9 cellular contexts compared by ENCODE assay signal in the genomic region with DNA sequence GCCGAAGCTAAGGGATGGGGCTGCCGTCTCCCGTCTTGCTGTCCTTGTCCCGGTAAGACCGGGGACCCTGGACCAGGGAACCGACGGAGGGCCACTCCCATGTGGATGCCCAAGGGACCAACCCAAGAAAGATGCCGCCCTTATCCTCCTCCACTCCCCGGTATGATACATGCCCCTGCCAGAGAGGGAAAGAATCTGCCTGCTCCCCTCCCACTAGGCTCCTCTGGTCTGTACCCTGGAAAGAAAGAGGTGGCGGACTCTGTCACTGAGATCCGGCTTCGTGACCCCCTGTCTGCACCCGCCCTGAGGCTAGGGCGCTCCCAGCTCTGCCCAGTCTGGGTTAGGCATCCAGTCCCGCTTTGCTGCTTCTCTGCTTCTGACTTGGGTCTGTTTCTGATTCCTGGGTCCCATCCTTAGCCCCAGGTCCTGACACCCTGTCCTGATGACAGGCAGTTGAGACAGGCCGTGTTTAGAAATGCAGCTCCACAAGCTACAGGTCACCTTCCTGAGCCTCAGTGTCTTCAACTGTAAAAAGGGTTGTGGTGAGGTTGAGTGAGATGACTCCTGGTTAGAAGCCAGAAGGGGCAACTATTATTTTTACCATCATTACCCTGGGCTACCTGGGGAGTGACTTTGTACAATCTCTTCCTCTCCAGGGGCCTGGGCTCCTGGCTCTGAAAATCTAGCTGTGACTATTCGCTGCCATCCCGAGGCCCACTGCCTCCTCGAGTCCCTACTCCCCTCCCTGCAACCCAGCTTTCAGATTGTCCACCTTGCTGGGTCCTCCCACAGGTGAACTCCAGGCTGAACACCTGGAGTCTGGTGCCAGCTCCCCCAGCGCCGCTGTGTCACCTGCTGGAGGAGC. TPM values are rescaled to one million over a fixed set of nuclear protein-coding genes. Genes with fewer than 3 reads are reported as not detected.
DNase-seq lines count a peak whose midpoint lies in the region; ATAC-seq and TF ChIP-seq lines count a peak whose summit lies in the region.
"Had no signal": no experiment of that assay in that cellular context is flagged by ENCODE, and none has a peak within 500 bp of the region (broad histone marks: within the 10 kb centered on the region; RNA-seq: fewer than 3 reads in every experiment).

No MANE protein-coding gene starts in this region.

- no peaks in the 10 kb centered on the region for H3K27me3 ChIP-seq in BLaER1

- H3K9me3 ChIP-seq in BLaER1: peaks cover 4% of the 10 kb centered on the region; the same call in 1 of the 2 replicates

- H3K4me3 Mint-ChIP-seq in activated T-helper 17 cell treated with anti-CD3 and anti-CD28 coated beads, Interleukin-2, amount 50 U/mL, for 72 hours: peak overlapping the region; percentile 86
- peak overlapping the region; percentile 74 to 92 (median 89) for H3K4me3 Mint-ChIP-seq in immature natural killer cell

- peak overlapping the region; percentile 75 for H3K4me3 ChIP-seq in BLaER1
- peak overlapping the region; percentile 56 for H3K4me3 ChIP-seq in HFF-Myc (replicated peaks; ENCODE audit: low read depth, low read length)

- no peaks in the 10 kb centered on the region for H3K36me3 ChIP-seq in BLaER1

- H3K27me3 Mint-ChIP-seq in activated T-helper 17 cell treated with anti-CD3 and anti-CD28 coated beads, Interleukin-2, amount 50 U/mL, for 72 hours: no peaks in the 10 kb centered on the region
- H3K27me3 Mint-ChIP-seq in immature natural killer cell (ENCODE audit: low read depth in 3 of 3): peaks cover 5 to 12% (median 11%) of the 10 kb centered on the region in 3 donors

- no peak overlapping the region; the same call in 1 of the 2 replicates for H3K27ac ChIP-seq in BLaER1
- peak overlapping the region; percentile 100 for H3K27ac ChIP-seq in substantia nigra (ENCODE audit: low read depth, low read length, poor library complexity, severe bottlenecking)

- peaks cover 5% of the 10 kb centered on the region for H3K36me3 Mint-ChIP-seq in activated T-helper 17 cell treated with anti-CD3 and anti-CD28 coated beads, Interleukin-2, amount 50 U/mL, for 72 hours (ENCODE audit: low read depth)
- H3K36me3 Mint-ChIP-seq in immature natural killer cell: no peaks in the 10 kb centered on the region

- DNase-seq in HFF-Myc (ENCODE audit: extremely low read depth, low read depth) (no peak), immature natural killer cell (no peak), substantia nigra (lab: John Stamatoyannopoulos, UW) (peak in 19 of 49 donors; percentile 58 to 88 (median 82)), SIG-M5 treated with dmso at 0.1 percent for 504 hours (lab: John Stamatoyannopoulos, UW; ENCODE audit: unreplicated experiment) (no peak), NCI-H1105 (lab: John Stamatoyannopoulos, UW) (no peak)

- peaks cover 64% of the 10 kb centered on the region for H3K4me1 ChIP-seq in BLaER1

- no peak for TF ChIP-seq CTCF in HFF-Myc (IDR thresholded peaks at IDR 0.05; ENCODE audit: low read depth, low read length, missing control alignments)

- H3K4me2 ChIP-seq in BLaER1: peak overlapping the region; percentile 96

- peaks cover 10% of the 10 kb centered on the region for H3K4me1 Mint-ChIP-seq in activated T-helper 17 cell treated with anti-CD3 and anti-CD28 coated beads, Interleukin-2, amount 50 U/mL, for 72 hours
- peaks cover 11 to 23% of the 10 kb centered on the region in 2 donors for H3K4me1 Mint-ChIP-seq in immature natural killer cell

- no peaks in the 10 kb centered on the region for H3K9me3 Mint-ChIP-seq in activated T-helper 17 cell treated with anti-CD3 and anti-CD28 coated beads, Interleukin-2, amount 50 U/mL, for 72 hours
- H3K9me3 Mint-ChIP-seq in immature natural killer cell: no peaks in the 10 kb centered on the region

- H3K9ac ChIP-seq in BLaER1: 0 out of 2 replicates have a peak overlapping the region, but pooled peaks have one; percentile 1

- no peak for ATAC-seq in activated T-helper 17 cell treated with anti-CD3 and anti-CD28 coated beads, Interleukin-2, amount 50 U/mL, for 72 hours (replicated peaks)
- no peak for ATAC-seq in HG03378 (IDR thresholded peaks at IDR 0.05; ENCODE audit: unreplicated experiment)

- H4K20me1 ChIP-seq in BLaER1: peaks cover 33% of the 10 kb centered on the region; the same call in 1 of the 2 replicates

- peak overlapping the region; percentile 74 for H3K27ac Mint-ChIP-seq in activated T-helper 17 cell treated with anti-CD3 and anti-CD28 coated beads, Interleukin-2, amount 50 U/mL, for 72 hours
- peak overlapping the region; percentile 86 to 97 (median 95) for H3K27ac Mint-ChIP-seq in immature natural killer cell

RNA-seq across cellular contexts. Expression of a gene that starts 3.7 kb away (rescaled TPM):
- total RNA-seq in activated T-helper 17 cell treated with anti-CD3 and anti-CD28 coated beads, Interleukin-2, amount 50 U/mL, for 72 hours: under 1 TPM; 0.26 to 0.52 TPM
- not detected for polyA plus RNA-seq in immature natural killer cell
- total RNA-seq: HT1080 had no signal

RNA-seq across cellular contexts. Expression of a gene that starts 37.9 kb away (rescaled TPM):
- 100 to 1,000 TPM; 316 to 333 TPM for total RNA-seq in activated T-helper 17 cell treated with anti-CD3 and anti-CD28 coated beads, Interleukin-2, amount 50 U/mL, for 72 hours
- 100 to 1,000 TPM; 464 to 744 (median 541) TPM for polyA plus RNA-seq in immature natural killer cell
